10 cellular contexts compared by ENCODE assay signal in the genomic region with DNA sequence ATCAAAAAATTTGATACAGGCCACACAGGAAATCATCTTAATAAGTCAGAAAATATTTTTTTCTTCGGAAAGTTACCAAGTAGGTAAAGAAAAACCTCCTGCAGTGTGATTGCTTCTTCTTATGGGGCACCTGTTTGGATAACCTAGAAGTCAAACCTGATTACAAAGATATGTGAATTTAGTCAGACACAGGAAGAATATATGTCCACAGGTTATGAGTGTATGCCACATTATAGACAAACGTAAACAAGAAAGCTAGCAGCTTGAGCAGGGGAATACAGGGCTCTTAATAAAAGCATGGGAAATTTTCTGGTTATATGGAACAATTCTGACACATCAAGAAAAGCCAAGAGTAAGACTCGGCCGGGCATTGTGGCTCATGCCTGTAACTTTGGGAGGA.
"Had no signal": no experiment of that assay in that cellular context is flagged by ENCODE, and none has a peak within 500 bp of the region (broad histone marks: within the 10 kb centered on the region; RNA-seq: fewer than 3 reads in every experiment).

No MANE protein-coding gene starts in this region.

- H3K27me3 Mint-ChIP-seq: IgD-negative memory B cell had no signal

- H2AFZ ChIP-seq: GM23338 had no signal

- H3K27ac ChIP-seq: HL-60 had no signal

- H3K27ac Mint-ChIP-seq: GM23338, H9, HFFc6, IgD-negative memory B cell had no signal

- FAIRE-seq: H1, H54, HepG2 had no signal

- ATAC-seq: GM23338, HepG2 had no signal

- H3K4me2 ChIP-seq: GM23338 had no signal

- DNase-seq: H9, HCEC 1CT, HFFc6, KG1 had no signal

- H3K9me3 Mint-ChIP-seq: GM23338, HFFc6 had no signal

- H3K4me3 ChIP-seq: GM23338 had no signal

- H3K36me3 Mint-ChIP-seq: IgD-negative memory B cell had no signal

- H3K4me3 Mint-ChIP-seq: GM23338, H9, HFFc6, IgD-negative memory B cell had no signal
